14 cellular contexts compared by ENCODE assay signal in genomic region chr13:97235549-97236206, GRCh38. TPM values are rescaled to one million over a fixed set of nuclear protein-coding genes. Genes with fewer than 3 reads are reported as not detected.
A peak's percentile ranks its signal among the peaks of the same experiment; 100 is the strongest.
DNase-seq lines count a peak whose midpoint lies in the region; ATAC-seq and TF ChIP-seq lines count a peak whose summit lies in the region.
"Had no signal": no experiment of that assay in that cellular context is flagged by ENCODE, and none has a peak within 500 bp of the region (broad histone marks: within the 10 kb centered on the region; RNA-seq: fewer than 3 reads in every experiment).

No MANE protein-coding gene starts in this region.

- H3K36me3 ChIP-seq in stomach = peaks cover 0 to 5% (median 0%) of the 10 kb centered on the region in 4 donors

- DNase-seq in NCI-H1092 (lab: John Stamatoyannopoulos, UW) (peak; percentile 86), cerebellum (ENCODE audit: low spot score) (peak; percentile 49), stomach (peak; percentile 67), A172 (ENCODE audit: low spot score) (no peak)
- DNase-seq in activated naive CD8-positive, alpha-beta T cell treated with anti-CD3 and anti-CD28 coated beads, Interleukin-2, amount 50 U/mL, for 24 hours = no peak
- DNase-seq: activated CD8-positive, alpha-beta T cell treated with anti-CD3 and anti-CD28 coated beads, Interleukin-2, amount 10 ng/mL, durations not matched to agents 7 days and 5 days; activated naive CD8-positive, alpha-beta T cell treated with anti-CD3 and anti-CD28 coated beads, Interleukin-2, amount 10 ng/mL, durations not matched to agents 7 days and 5 days; occipital lobe; stimulated activated CD4-positive, alpha-beta T cell treated with anti-CD3 and anti-CD28 coated beads, Interleukin-4, amount 100 ng/mL, for 24 hours; T-helper 2 cell had no signal

- peaks cover 34% of the 10 kb centered on the region for H3K4me1 Mint-ChIP-seq in activated naive CD8-positive, alpha-beta T cell treated with anti-CD3 and anti-CD28 coated beads, Interleukin-2, amount 50 U/mL, for 24 hours

- peaks cover 52 to 96% (median 84%) of the 10 kb centered on the region in 4 donors for H3K4me1 ChIP-seq in stomach

- WGBS in stomach, 5 donors = 40 to 59% (median 47%) methylated on average over 18 of the region's 18 CpGs

- no peak overlapping the region for H3K4me3 Mint-ChIP-seq in activated naive CD8-positive, alpha-beta T cell treated with anti-CD3 and anti-CD28 coated beads, Interleukin-2, amount 50 U/mL, for 24 hours
- H3K4me3 Mint-ChIP-seq: activated CD8-positive, alpha-beta T cell treated with anti-CD3 and anti-CD28 coated beads, Interleukin-2, amount 10 ng/mL, durations not matched to agents 7 days and 5 days; activated naive CD8-positive, alpha-beta T cell treated with anti-CD3 and anti-CD28 coated beads, Interleukin-2, amount 10 ng/mL, durations not matched to agents 7 days and 5 days; GM23338 had no signal

- no peaks in the 10 kb centered on the region for H3K9me3 Mint-ChIP-seq in activated naive CD8-positive, alpha-beta T cell treated with anti-CD3 and anti-CD28 coated beads, Interleukin-2, amount 50 U/mL, for 24 hours
- H3K9me3 Mint-ChIP-seq: activated naive CD8-positive, alpha-beta T cell treated with anti-CD3 and anti-CD28 coated beads, Interleukin-2, amount 10 ng/mL, durations not matched to agents 7 days and 5 days; GM23338 had no signal

- no peak overlapping the region for H3K27ac Mint-ChIP-seq in activated naive CD8-positive, alpha-beta T cell treated with anti-CD3 and anti-CD28 coated beads, Interleukin-2, amount 50 U/mL, for 24 hours
- H3K27ac Mint-ChIP-seq: activated CD8-positive, alpha-beta T cell treated with anti-CD3 and anti-CD28 coated beads, Interleukin-2, amount 10 ng/mL, durations not matched to agents 7 days and 5 days; activated naive CD8-positive, alpha-beta T cell treated with anti-CD3 and anti-CD28 coated beads, Interleukin-2, amount 10 ng/mL, durations not matched to agents 7 days and 5 days; GM23338 had no signal

- H3K9me3 ChIP-seq in stomach = no peaks in the 10 kb centered on the region

- ATAC-seq in GM19023 (IDR thresholded peaks at IDR 0.05; ENCODE audit: unreplicated experiment) (no peak), HG03565 (IDR thresholded peaks at IDR 0.05; ENCODE audit: unreplicated experiment) (no peak)
- no peak for ATAC-seq in activated naive CD8-positive, alpha-beta T cell treated with anti-CD3 and anti-CD28 coated beads, Interleukin-2, amount 50 U/mL, for 24 hours
- ATAC-seq: activated CD8-positive, alpha-beta T cell treated with anti-CD3 and anti-CD28 coated beads, Interleukin-2, amount 10 ng/mL, durations not matched to agents 7 days and 5 days; GM23338 had no signal

- H3K27ac ChIP-seq in layer of hippocampus (ENCODE audit: low read depth, low read length) = peak overlapping the region; percentile 54
- H3K27ac ChIP-seq in stomach = peak overlapping the region; percentile 56 to 81 (median 59)

- intact Hi-C loops in stomach (cut with DNase I; ENCODE audit: low total_unique reads) = no loop called here

- H3K27me3 ChIP-seq in layer of hippocampus (ENCODE audit: control insufficient read depth, insufficient read depth, low read length) = no peaks in the 10 kb centered on the region
- no peaks in the 10 kb centered on the region for H3K27me3 ChIP-seq in stomach

- TF ChIP-seq EP300 in stomach (IDR thresholded peaks at IDR 0.05) = no peak

- no peak for TF ChIP-seq POLR2A in stomach (IDR thresholded peaks at IDR 0.05)

- peaks cover 8% of the 10 kb centered on the region for H3K36me3 Mint-ChIP-seq in activated naive CD8-positive, alpha-beta T cell treated with anti-CD3 and anti-CD28 coated beads, Interleukin-2, amount 50 U/mL, for 24 hours (ENCODE audit: low read depth)

- H3K27me3 Mint-ChIP-seq in activated naive CD8-positive, alpha-beta T cell treated with anti-CD3 and anti-CD28 coated beads, Interleukin-2, amount 50 U/mL, for 24 hours = no peaks in the 10 kb centered on the region
- H3K27me3 Mint-ChIP-seq: activated naive CD8-positive, alpha-beta T cell treated with anti-CD3 and anti-CD28 coated beads, Interleukin-2, amount 10 ng/mL, durations not matched to agents 7 days and 5 days had no signal

- TF ChIP-seq CTCF in stomach (IDR thresholded peaks at IDR 0.05) = no peak

- peak overlapping the region in 3 of 4 donors; percentile 11 to 25 (median 13) for H3K4me3 ChIP-seq in stomach
- H3K4me3 ChIP-seq: GM23338 had no signal

RNA-seq across cellular contexts. Expression of gene MBNL2, which starts 13.5 kb away (rescaled TPM):
- total RNA-seq in cerebellum = 34.3 TPM
- 10 to 100 TPM; 23.9 to 74.5 (median 50.0) TPM for total RNA-seq in stomach
- polyA plus RNA-seq in stomach = 10 to 100 TPM in 2 of 3 donors, 1 to 10 TPM in 1; 8.3 to 17.6 (median 15.9) TPM
- total RNA-seq in A172 (2014; rRNA removed; shearing (Covaris generic)) = 176 and 204 TPM in 2 replicates

Comparison
In these comparisons a context has a peak if more than half of its experiments do, and no peak if none do; other contexts are left out.
1. DNase-seq: peak in NCI-H1092 (single experiment), cerebellum (single experiment) and stomach (single experiment); none in activated naive CD8-positive, alpha-beta T cell treated with anti-CD3 and anti-CD28 coated beads, Interleukin-2, amount 50 U/mL, for 24 hours (single experiment) and A172 (single experiment).